ENCODE assay signal across 9 cellular contexts in genomic region chr10:6889718-6890117, GRCh38.
"Had no signal": no experiment of that assay in that cellular context is flagged by ENCODE, and none has a peak within 500 bp of the region (broad histone marks: within the 10 kb centered on the region; RNA-seq: fewer than 3 reads in every experiment).

No MANE protein-coding gene starts in this region.

- H3K4me1 ChIP-seq: HAP-1 had no signal

- ATAC-seq: HCT116 had no signal

- H3K27ac ChIP-seq: GM23248 had no signal

- H2AFZ ChIP-seq: GM23248 had no signal

- H3K36me3 ChIP-seq: HAP-1 had no signal

- H3K27ac Mint-ChIP-seq: H9, HFFc6 had no signal

- H3K4me3 Mint-ChIP-seq: H9, HFFc6 had no signal

- H3K9me3 ChIP-seq: HAP-1 had no signal

- H3K9me3 Mint-ChIP-seq: H9 had no signal

- H3K4me3 ChIP-seq: GM23248, HAP-1 had no signal

- H3K9ac ChIP-seq: GM23248 had no signal

- FAIRE-seq: H54 had no signal

- DNase-seq: GM23248, GOT3, H7, H9, HCEC 1CT, HFFc6 had no signal
